In the genomic region with DNA sequence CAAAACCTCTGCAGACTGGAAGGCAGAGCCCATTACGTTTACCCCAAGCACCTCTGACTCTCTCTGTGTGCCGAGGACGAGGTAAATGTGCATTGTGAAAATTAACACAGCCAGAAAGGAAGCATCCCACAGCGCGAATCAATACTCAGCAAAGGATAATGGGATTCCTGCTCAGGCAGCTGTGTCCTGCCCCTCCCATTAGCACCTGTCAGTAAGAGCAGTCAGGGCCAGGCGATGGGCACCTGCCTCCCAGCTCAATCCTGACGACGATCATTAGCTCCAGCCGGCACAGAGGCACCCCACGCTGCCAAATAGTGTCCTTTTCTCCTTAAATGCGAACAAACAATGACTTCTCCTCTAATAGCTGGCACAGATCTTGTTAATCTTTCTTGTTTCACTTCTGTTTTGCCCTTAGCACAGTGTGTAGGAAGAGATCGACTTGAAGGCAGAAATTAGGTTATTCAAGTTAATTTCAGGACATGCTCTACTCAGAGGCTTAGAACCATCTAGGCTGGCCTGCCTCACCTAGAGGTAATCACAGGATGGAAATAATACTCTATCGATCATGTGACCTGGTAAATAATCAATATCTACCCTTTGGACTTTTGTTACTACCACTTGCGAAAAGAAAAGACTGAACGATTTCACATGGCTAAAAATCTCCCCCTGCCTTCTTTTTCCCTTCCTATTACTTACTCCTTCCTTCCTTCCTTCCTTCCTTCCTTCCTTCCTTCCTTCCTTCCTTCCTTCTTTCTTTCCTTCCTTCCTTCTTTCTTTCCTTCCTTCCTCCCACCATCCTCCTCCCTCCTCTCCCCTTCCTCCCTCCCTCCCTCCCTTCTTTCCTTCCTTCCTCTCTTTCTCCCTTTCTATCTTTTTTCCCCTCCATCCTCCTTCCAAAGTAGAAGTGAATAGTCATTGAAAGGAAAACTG, we compare ENCODE assay signal across 14 cellular contexts.
DNase-seq lines count a peak whose midpoint lies in the region; ATAC-seq and TF ChIP-seq lines count a peak whose summit lies in the region.
"Had no signal": no experiment of that assay in that cellular context is flagged by ENCODE, and none has a peak within 500 bp of the region (broad histone marks: within the 10 kb centered on the region; RNA-seq: fewer than 3 reads in every experiment).

No MANE protein-coding gene starts in this region.

- H3K36me3 ChIP-seq in GM23338 (ENCODE audit: insufficient read depth) (no peaks in the 10 kb centered on the region), mucosa of descending colon (ENCODE audit: low read depth) (no peaks in the 10 kb centered on the region)
- H3K36me3 ChIP-seq: transverse colon had no signal

- peaks cover 24% of the 10 kb centered on the region for H3K4me1 ChIP-seq in GM23338 (ENCODE audit: insufficient read depth)
- H3K4me1 ChIP-seq in mucosa of descending colon (ENCODE audit: low read depth): no peaks in the 10 kb centered on the region

- H3K4me3 ChIP-seq in GM23338: no peak overlapping the region
- H3K4me3 ChIP-seq in mucosa of descending colon: no peak overlapping the region
- H3K4me3 ChIP-seq: transverse colon had no signal

- no peaks in the 10 kb centered on the region for H3K79me2 ChIP-seq in GM23338 (replicated peaks; ENCODE audit: insufficient read depth)

- no peaks in the 10 kb centered on the region for H3K9me3 ChIP-seq in mucosa of descending colon
- H3K9me3 ChIP-seq: transverse colon had no signal

- no peak overlapping the region for H3K27ac ChIP-seq in GM23338 (ENCODE audit: low read depth)
- H3K27ac ChIP-seq: transverse colon had no signal

- H3K27me3 Mint-ChIP-seq in GM23338 (ENCODE audit: insufficient read depth, low read depth, poor library complexity): no peaks in the 10 kb centered on the region
- no peaks in the 10 kb centered on the region for H3K27me3 Mint-ChIP-seq in chondrocyte (ENCODE audit: low read depth)
- H3K27me3 Mint-ChIP-seq: CD4-positive, CD25-positive, alpha-beta regulatory T cell had no signal

- H3K9me3 Mint-ChIP-seq in GM23338 (no peaks in the 10 kb centered on the region; the same call in 2 of the 3 replicates), chondrocyte (ENCODE audit: low read depth) (no peaks in the 10 kb centered on the region)

- peak; percentile 69 for DNase-seq in GM23338 (ENCODE audit: low spot score)
- DNase-seq in NCI-H2029 treated with DMSO at 0.1 percent for 48 hours (lab: John Stamatoyannopoulos, UW): peak; percentile 57
- DNase-seq in SK-N-DZ (ENCODE audit: low spot score): peak; percentile 23
- no peak for DNase-seq in mucosa of descending colon
- DNase-seq in germinal center (ENCODE audit: low spot score): no peak
- no peak for DNase-seq in chondrocyte (ENCODE audit: low spot score)
- no peak for DNase-seq in activated CD4-positive, alpha-beta T cell treated with anti-CD3 and anti-CD28 coated beads, Interleukin-2, amount 50 U/mL, for 4 hours
- DNase-seq: activated effector memory CD4-positive, alpha-beta T cell treated with Interleukin-2 at 50 U/mL for 16 hours; CD4-positive, CD25-positive, alpha-beta regulatory T cell; hippocampal formation; NCI-H1694 treated with DMSO at 0.1 percent for 48 hours; T1000; transverse colon had no signal

- H3K36me3 Mint-ChIP-seq in GM23338 (ENCODE audit: low read depth) (no peaks in the 10 kb centered on the region), chondrocyte (ENCODE audit: low read depth) (no peaks in the 10 kb centered on the region)
- H3K36me3 Mint-ChIP-seq: CD4-positive, CD25-positive, alpha-beta regulatory T cell had no signal

- peak overlapping the region; percentile 69 for H3K27ac Mint-ChIP-seq in GM23338
- no peak overlapping the region for H3K27ac Mint-ChIP-seq in chondrocyte (ENCODE audit: unreplicated experiment)
- H3K27ac Mint-ChIP-seq: CD4-positive, CD25-positive, alpha-beta regulatory T cell had no signal

- H3K4me2 ChIP-seq in GM23338: peak overlapping the region; percentile 48; the same call in 1 of the 2 replicates

- H3K4me1 Mint-ChIP-seq in GM23338: peaks cover 40% of the 10 kb centered on the region
- H3K4me1 Mint-ChIP-seq in chondrocyte (ENCODE audit: low read depth): peaks cover 7% of the 10 kb centered on the region
- H3K4me1 Mint-ChIP-seq: CD4-positive, CD25-positive, alpha-beta regulatory T cell had no signal

- no peak overlapping the region for H2AFZ ChIP-seq in GM23338

- no peaks in the 10 kb centered on the region for H3F3A ChIP-seq in GM23338 (replicated peaks; ENCODE audit: low read depth)

- no peak for TF ChIP-seq CTCF in GM23338 (conservative IDR thresholded peaks at IDR 0.05; ENCODE audit: low read depth in 2 of 2)
- no peak for TF ChIP-seq CTCF in mucosa of descending colon (IDR thresholded peaks at IDR 0.05)
- no peak for TF ChIP-seq CTCF in chondrocyte (IDR thresholded peaks at IDR 0.05)

- H3K9me2 ChIP-seq in GM23338 (ENCODE audit: insufficient read depth): no peaks in the 10 kb centered on the region

- peak overlapping the region; percentile 1; the same call in 1 of the 3 replicates for H3K4me3 Mint-ChIP-seq in GM23338
- H3K4me3 Mint-ChIP-seq in chondrocyte (ENCODE audit: unreplicated experiment): no peak overlapping the region
- H3K4me3 Mint-ChIP-seq: CD4-positive, CD25-positive, alpha-beta regulatory T cell had no signal

- H3K27me3 ChIP-seq in GM23338 (ENCODE audit: insufficient read depth): no peaks in the 10 kb centered on the region
- H3K27me3 ChIP-seq: transverse colon had no signal

- ATAC-seq in GM23338 (peak; percentile 97), mucosa of descending colon (peak; percentile 57)
- no peak for ATAC-seq in activated CD4-positive, CD25-positive, alpha-beta regulatory T cell treated with anti-CD3 and anti-CD28 coated beads, Interleukin-2, amount 50 U/mL, for 24 hours

- H4K20me1 ChIP-seq in GM23338 (replicated peaks; ENCODE audit: insufficient read depth): no peaks in the 10 kb centered on the region

- intact Hi-C loops in mucosa of descending colon (cut with DNase I, micrococcal nuclease): no loop called here

TF ChIP-seq in GM23338, 12 proteins besides CTCF, POLR2A, EP300 and RAD21:
- no peak for TF ChIP-seq JUNB (IDR thresholded peaks at IDR 0.05; ENCODE audit: unreplicated experiment)
- no peak for TF ChIP-seq POLR2AphosphoS5 (IDR thresholded peaks at IDR 0.05; ENCODE audit: low read depth)
- TF ChIP-seq ZNF331 (CRISPR knock-in tag; IDR thresholded peaks at IDR 0.05; ENCODE audit: low read depth): no peak
- TF ChIP-seq, protein P1, sequence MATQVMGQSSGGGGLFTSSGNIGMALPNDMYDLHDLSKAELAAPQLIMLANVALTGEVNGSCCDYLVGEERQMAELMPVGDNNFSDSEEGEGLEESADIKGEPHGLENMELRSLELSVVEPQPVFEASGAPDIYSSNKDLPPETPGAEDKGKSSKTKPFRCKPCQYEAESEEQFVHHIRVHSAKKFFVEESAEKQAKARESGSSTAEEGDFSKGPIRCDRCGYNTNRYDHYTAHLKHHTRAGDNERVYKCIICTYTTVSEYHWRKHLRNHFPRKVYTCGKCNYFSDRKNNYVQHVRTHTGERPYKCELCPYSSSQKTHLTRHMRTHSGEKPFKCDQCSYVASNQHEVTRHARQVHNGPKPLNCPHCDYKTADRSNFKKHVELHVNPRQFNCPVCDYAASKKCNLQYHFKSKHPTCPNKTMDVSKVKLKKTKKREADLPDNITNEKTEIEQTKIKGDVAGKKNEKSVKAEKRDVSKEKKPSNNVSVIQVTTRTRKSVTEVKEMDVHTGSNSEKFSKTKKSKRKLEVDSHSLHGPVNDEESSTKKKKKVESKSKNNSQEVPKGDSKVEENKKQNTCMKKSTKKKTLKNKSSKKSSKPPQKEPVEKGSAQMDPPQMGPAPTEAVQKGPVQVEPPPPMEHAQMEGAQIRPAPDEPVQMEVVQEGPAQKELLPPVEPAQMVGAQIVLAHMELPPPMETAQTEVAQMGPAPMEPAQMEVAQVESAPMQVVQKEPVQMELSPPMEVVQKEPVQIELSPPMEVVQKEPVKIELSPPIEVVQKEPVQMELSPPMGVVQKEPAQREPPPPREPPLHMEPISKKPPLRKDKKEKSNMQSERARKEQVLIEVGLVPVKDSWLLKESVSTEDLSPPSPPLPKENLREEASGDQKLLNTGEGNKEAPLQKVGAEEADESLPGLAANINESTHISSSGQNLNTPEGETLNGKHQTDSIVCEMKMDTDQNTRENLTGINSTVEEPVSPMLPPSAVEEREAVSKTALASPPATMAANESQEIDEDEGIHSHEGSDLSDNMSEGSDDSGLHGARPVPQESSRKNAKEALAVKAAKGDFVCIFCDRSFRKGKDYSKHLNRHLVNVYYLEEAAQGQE (IDR thresholded peaks at IDR 0.05; ENCODE audit: unreplicated experiment): no peak
- no peak for TF ChIP-seq EZH2 (IDR thresholded peaks at IDR 0.05; ENCODE audit: low read depth, unreplicated experiment)

Comparison
In these comparisons a context has a peak if more than half of its experiments do, and no peak if none do; other contexts are left out.
1. ATAC-seq: peak in GM23338 (single experiment) and mucosa of descending colon (single experiment); none in activated CD4-positive, CD25-positive, alpha-beta regulatory T cell treated with anti-CD3 and anti-CD28 coated beads, Interleukin-2, amount 50 U/mL, for 24 hours (0 of 2).
2. DNase-seq: peak in GM23338 (single experiment), NCI-H2029 treated with DMSO at 0.1 percent for 48 hours (single experiment) and SK-N-DZ (single experiment); none in mucosa of descending colon (0 of 3), germinal center (single experiment), chondrocyte (single experiment) and activated CD4-positive, alpha-beta T cell treated with anti-CD3 and anti-CD28 coated beads, Interleukin-2, amount 50 U/mL, for 4 hours (0 of 2).